ENCODE assay signal across 9 cellular contexts in the genomic region with DNA sequence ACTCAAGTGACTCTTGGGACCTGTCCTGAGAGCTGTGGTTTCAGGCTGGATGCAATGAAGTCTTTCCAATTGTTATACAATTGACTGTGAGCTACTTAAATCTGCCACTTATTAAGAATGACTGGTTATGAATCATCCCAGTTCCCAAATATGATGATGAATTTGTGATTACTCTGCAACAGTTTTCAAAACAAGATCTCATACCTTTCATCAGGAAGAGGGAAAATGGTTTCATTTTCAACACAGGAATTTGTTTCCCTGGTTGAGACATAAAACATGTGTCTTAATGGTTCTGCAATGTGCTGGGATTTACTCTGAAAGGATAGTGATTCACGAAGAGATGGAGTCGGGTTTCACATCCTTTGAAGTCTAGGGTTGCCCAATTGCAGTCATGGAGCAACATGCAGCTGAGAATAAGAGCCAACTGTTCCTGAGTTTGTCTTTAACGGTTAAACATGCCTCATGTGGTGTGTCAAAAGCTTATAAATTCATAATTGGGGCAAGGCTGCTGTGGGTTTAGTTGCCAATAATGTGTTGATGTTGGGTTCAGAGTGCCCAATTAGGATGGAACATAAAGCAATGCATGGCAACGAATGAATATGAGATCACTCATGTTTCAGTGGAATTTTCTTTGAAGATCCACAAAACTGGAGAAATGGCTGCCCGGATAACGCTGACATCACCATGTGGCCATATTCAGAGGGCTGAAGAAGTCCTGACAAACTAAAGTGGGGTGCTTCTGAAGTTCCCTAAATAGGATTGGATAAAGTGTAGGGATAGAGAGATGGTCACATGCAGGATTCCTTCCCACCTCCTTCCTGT. TPM values are rescaled to one million over a fixed set of nuclear protein-coding genes. Genes with fewer than 3 reads are reported as not detected.
DNase-seq lines count a peak whose midpoint lies in the region; ATAC-seq and TF ChIP-seq lines count a peak whose summit lies in the region.
"Had no signal": no experiment of that assay in that cellular context is flagged by ENCODE, and none has a peak within 500 bp of the region (broad histone marks: within the 10 kb centered on the region; RNA-seq: fewer than 3 reads in every experiment).

No MANE protein-coding gene starts in this region.

- no peaks in the 10 kb centered on the region for H3K36me3 Mint-ChIP-seq in chondrocyte (ENCODE audit: low read depth)
- no peaks in the 10 kb centered on the region for H3K36me3 Mint-ChIP-seq in CD4-positive, alpha-beta memory T cell
- H3K36me3 Mint-ChIP-seq: activated naive CD8-positive, alpha-beta T cell had no signal

- H3K9ac ChIP-seq in MM.1S (ENCODE audit: low read length), result no peak overlapping the region

- H4K20me1 ChIP-seq in MM.1S (ENCODE audit: insufficient read depth, low read length), result no peaks in the 10 kb centered on the region

- H3K4me2 ChIP-seq in MM.1S (ENCODE audit: low read depth, low read length), result no peak overlapping the region

- H3K79me2 ChIP-seq in MM.1S (ENCODE audit: low read length), result no peaks in the 10 kb centered on the region

- no peaks in the 10 kb centered on the region for H3K9me3 Mint-ChIP-seq in chondrocyte (ENCODE audit: low read depth)
- peaks cover 0 to 5% (median 2%) of the 10 kb centered on the region in 8 donors for H3K9me3 Mint-ChIP-seq in CD4-positive, alpha-beta memory T cell

- 15 to 25% (median 17%) methylated on average over 6 of the region's 6 CpGs for WGBS in psoas muscle, 3 donors

- H3K4me3 ChIP-seq in psoas muscle (no peak overlapping the region), MM.1S (ENCODE audit: low read length) (no peak overlapping the region)
- H3K4me3 ChIP-seq in CD4-positive, alpha-beta memory T cell (ENCODE audit: low read length in 2 of 2), result no peak overlapping the region

- TF ChIP-seq CTCF in psoas muscle (IDR thresholded peaks at IDR 0.05), result no peak
- TF ChIP-seq CTCF in chondrocyte (IDR thresholded peaks at IDR 0.05), result no peak
- no peak for TF ChIP-seq CTCF in MM.1S (IDR thresholded peaks at IDR 0.05; ENCODE audit: low read length)

- no peaks in the 10 kb centered on the region for H3K4me1 Mint-ChIP-seq in chondrocyte (ENCODE audit: low read depth)
- H3K4me1 Mint-ChIP-seq in CD4-positive, alpha-beta memory T cell, result no peaks in the 10 kb centered on the region

- no peaks in the 10 kb centered on the region for H3K27me3 Mint-ChIP-seq in chondrocyte (ENCODE audit: low read depth)
- peaks cover 6 to 12% of the 10 kb centered on the region in 2 donors for H3K27me3 Mint-ChIP-seq in CD4-positive, alpha-beta memory T cell

- no peaks in the 10 kb centered on the region for H3K9me2 ChIP-seq in MM.1S (replicated peaks; ENCODE audit: insufficient read depth, low read length)

- H3K27ac ChIP-seq in psoas muscle, result peak overlapping the region; percentile 50
- H3K27ac ChIP-seq in MM.1S (ENCODE audit: low read length), result no peak overlapping the region
- no peak overlapping the region for H3K27ac ChIP-seq in CD4-positive, alpha-beta memory T cell (ENCODE audit: low read depth, low read length)

- ATAC-seq in esophagus mucosa (peak; percentile 96), psoas muscle (peak; percentile 75 to 89 (median 88))

- no peak overlapping the region for H3K4me3 Mint-ChIP-seq in chondrocyte (ENCODE audit: unreplicated experiment)
- H3K4me3 Mint-ChIP-seq in CD4-positive, alpha-beta memory T cell, result no peak overlapping the region
- H3K4me3 Mint-ChIP-seq: activated naive CD8-positive, alpha-beta T cell had no signal

- no peak overlapping the region for H3K27ac Mint-ChIP-seq in chondrocyte (ENCODE audit: unreplicated experiment)
- no peak overlapping the region for H3K27ac Mint-ChIP-seq in CD4-positive, alpha-beta memory T cell
- H3K27ac Mint-ChIP-seq: activated naive CD8-positive, alpha-beta T cell had no signal

- H3F3A ChIP-seq in MM.1S (ENCODE audit: insufficient read depth, low read length), result no peaks in the 10 kb centered on the region

- H3K36me3 ChIP-seq in psoas muscle (ENCODE audit: insufficient read depth in 1 of 2, low read depth in 1 of 2) (no peaks in the 10 kb centered on the region), MM.1S (replicated peaks; ENCODE audit: insufficient read depth, low read length) (no peaks in the 10 kb centered on the region)
- no peaks in the 10 kb centered on the region for H3K36me3 ChIP-seq in CD4-positive, alpha-beta memory T cell (ENCODE audit: insufficient read depth, low read length)

- peaks cover 3% of the 10 kb centered on the region for H3K9me3 ChIP-seq in psoas muscle
- no peaks in the 10 kb centered on the region for H3K9me3 ChIP-seq in MM.1S (replicated peaks; ENCODE audit: insufficient read depth, low read length)
- H3K9me3 ChIP-seq in CD4-positive, alpha-beta memory T cell (ENCODE audit: control insufficient read depth in 1 of 2, low read length in 2 of 2), result no peaks in the 10 kb centered on the region

- intact Hi-C loops in psoas muscle (cut with DNase I), result no loop called here
- intact Hi-C loops in CD4-positive, alpha-beta memory T cell (cut with micrococcal nuclease), result no loop called here

- CTCF ChIA-PET in CD4-positive, alpha-beta memory T cell (lab: Charles Lee; ENCODE audit: partially characterized antibody), result no interaction called here

- H3K4me1 ChIP-seq in psoas muscle (no peaks in the 10 kb centered on the region), MM.1S (ENCODE audit: low read length) (peaks cover 5% of the 10 kb centered on the region; the same call in 1 of the 2 replicates)
- H3K4me1 ChIP-seq in CD4-positive, alpha-beta memory T cell (ENCODE audit: insufficient read depth, low read length), result no peaks in the 10 kb centered on the region

- POLR2A ChIA-PET in CD4-positive, alpha-beta memory T cell (lab: Charles Lee; ENCODE audit: partially characterized antibody), result no interaction called here

- H3K27me3 ChIP-seq in psoas muscle (ENCODE audit: insufficient read depth in 3 of 3, low read length in 2 of 3) (peaks cover 0 to 8% (median 0%) of the 10 kb centered on the region in 3 donors), MM.1S (replicated peaks; ENCODE audit: insufficient read depth, low read length) (no peaks in the 10 kb centered on the region)
- no peaks in the 10 kb centered on the region for H3K27me3 ChIP-seq in CD4-positive, alpha-beta memory T cell (ENCODE audit: insufficient read depth, low read length)

- DNase-seq in EL, result peak; percentile 97
- DNase-seq in NCI-H2196 treated with DMSO at 0.1 percent for 48 hours (lab: John Stamatoyannopoulos, UW; ENCODE audit: unreplicated experiment), result peak; percentile 32
- DNase-seq in psoas muscle, result no peak
- DNase-seq in chondrocyte (ENCODE audit: low spot score), result no peak
- no peak for DNase-seq in MM.1S
- no peak for DNase-seq in CD4-positive, alpha-beta memory T cell
- no peak for DNase-seq in NCI-H1436 (lab: John Stamatoyannopoulos, UW)

- no peak overlapping the region for H2AFZ ChIP-seq in MM.1S (ENCODE audit: low read length)

RNA-seq across cellular contexts. Expression of a gene that starts 41.0 kb away (rescaled TPM):
- total RNA-seq in esophagus mucosa (1.3 TPM), psoas muscle (not detected), chondrocyte (not detected in 3 replicates)
- polyA plus RNA-seq in psoas muscle, result under 1 TPM in 1 of 3 donors, not detected in 2; 0.03 TPM
- 1 to 10 TPM; 3.0 to 3.7 TPM for total RNA-seq in CD4-positive, alpha-beta memory T cell
- under 1 TPM; 0.59 to 0.86 TPM for polyA plus RNA-seq in CD4-positive, alpha-beta memory T cell

Comparison
In these comparisons a context has a peak if more than half of its experiments do, and no peak if none do; other contexts are left out.
1. DNase-seq: peak in EL (single experiment) and NCI-H2196 treated with DMSO at 0.1 percent for 48 hours (single experiment); none in psoas muscle (0 of 2), chondrocyte (single experiment), MM.1S (single experiment), CD4-positive, alpha-beta memory T cell (0 of 5) and NCI-H1436 (single experiment).